In the genomic region with DNA sequence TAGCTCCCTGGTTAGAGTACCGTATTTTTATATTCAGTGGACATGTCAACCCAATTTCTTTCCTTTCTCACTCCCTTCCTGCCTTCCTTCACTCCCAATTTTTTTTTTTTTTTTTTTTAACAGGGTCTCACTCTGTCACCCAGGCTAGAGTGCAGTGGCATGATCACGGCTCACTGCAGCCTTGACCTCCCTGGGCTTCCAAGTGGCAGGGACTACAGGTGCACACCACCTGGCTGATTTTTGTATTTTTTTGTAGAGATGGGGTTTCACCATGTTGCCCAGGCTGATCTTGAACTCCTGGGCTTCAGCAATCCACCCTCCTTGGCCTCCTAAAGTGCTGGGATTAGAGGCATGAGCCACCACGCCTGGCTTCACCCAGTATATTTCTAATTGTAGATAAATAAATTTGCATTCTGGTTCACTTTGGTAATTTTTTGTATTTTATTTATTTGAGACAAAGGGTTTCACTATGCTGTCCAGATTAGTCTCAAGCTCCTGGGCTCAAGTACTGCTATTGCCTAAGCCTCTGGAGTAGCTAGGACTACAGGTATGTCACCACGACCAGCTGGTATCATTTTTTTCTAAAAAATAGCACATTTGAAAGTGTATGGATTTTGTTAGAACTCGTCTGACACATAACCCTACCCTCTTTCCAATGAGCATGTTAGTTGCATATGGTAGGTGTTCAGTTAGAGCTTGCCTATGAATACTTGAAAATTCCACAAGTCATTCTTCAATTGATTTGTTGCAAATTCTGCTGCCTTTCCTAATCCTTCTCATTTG, we compare ENCODE assay signal across 1 cellular context.
TF ChIP-seq lines count a peak whose summit lies in the region.

No MANE protein-coding gene starts in this region.

TF ChIP-seq in SK-N-SH, 30 proteins besides CTCF, POLR2A, EP300 and RAD21 (continued from another document):
- TF ChIP-seq, protein P1, sequence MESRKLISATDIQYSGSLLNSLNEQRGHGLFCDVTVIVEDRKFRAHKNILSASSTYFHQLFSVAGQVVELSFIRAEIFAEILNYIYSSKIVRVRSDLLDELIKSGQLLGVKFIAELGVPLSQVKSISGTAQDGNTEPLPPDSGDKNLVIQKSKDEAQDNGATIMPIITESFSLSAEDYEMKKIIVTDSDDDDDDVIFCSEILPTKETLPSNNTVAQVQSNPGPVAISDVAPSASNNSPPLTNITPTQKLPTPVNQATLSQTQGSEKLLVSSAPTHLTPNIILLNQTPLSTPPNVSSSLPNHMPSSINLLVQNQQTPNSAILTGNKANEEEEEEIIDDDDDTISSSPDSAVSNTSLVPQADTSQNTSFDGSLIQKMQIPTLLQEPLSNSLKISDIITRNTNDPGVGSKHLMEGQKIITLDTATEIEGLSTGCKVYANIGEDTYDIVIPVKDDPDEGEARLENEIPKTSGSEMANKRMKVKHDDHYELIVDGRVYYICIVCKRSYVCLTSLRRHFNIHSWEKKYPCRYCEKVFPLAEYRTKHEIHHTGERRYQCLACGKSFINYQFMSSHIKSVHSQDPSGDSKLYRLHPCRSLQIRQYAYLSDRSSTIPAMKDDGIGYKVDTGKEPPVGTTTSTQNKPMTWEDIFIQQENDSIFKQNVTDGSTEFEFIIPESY (IDR thresholded peaks at IDR 0.05; ENCODE audit: borderline replicate concordance, low read depth) = peak; percentile 26; the same call in 1 of the 2 replicates
TF ChIP-seq in SK-N-SH: peak in this region for 5.
